In the genomic region with DNA sequence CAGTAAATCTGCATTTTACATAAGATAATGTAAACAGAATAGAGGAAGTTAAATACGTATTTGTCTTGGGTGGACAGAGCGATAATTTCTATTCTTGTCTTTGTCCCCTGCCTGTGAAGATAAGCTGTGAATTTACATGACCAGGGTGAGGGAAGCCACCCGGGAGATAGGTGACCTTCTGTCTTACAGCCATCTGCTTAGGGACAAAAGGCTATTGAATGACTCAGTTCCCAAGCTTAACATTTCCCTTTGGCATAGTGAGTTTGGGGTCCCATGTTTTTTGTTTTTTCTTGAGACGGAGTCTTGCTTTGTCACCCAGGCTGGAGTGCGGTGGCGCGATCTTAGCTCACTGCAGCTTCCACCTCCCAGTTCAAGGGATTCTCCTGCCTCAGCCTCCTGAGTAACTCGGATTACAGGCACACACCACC, we compare ENCODE assay signal across 1 cellular context.
A peak's percentile ranks its signal among the peaks of the same experiment; 100 is the strongest.
TF ChIP-seq lines count a peak whose summit lies in the region.

No MANE protein-coding gene starts in this region.

TF ChIP-seq in K562, 482 proteins besides CTCF, POLR2A, EP300 and RAD21 (continued from another document and continues in another):
- TF ChIP-seq, protein P1, sequence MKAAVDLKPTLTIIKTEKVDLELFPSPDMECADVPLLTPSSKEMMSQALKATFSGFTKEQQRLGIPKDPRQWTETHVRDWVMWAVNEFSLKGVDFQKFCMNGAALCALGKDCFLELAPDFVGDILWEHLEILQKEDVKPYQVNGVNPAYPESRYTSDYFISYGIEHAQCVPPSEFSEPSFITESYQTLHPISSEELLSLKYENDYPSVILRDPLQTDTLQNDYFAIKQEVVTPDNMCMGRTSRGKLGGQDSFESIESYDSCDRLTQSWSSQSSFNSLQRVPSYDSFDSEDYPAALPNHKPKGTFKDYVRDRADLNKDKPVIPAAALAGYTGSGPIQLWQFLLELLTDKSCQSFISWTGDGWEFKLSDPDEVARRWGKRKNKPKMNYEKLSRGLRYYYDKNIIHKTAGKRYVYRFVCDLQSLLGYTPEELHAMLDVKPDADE (conservative IDR thresholded peaks at IDR 0.05; ENCODE audit: control insufficient read depth, low read depth, low read length), result no peak
- TF ChIP-seq CHD1 (IDR thresholded peaks at IDR 0.05; ENCODE audit: low read length) (no peak), CAMTA2 (CRISPR knock-in tag; conservative IDR thresholded peaks at IDR 0.05) (no peak), EGR1 (conservative IDR thresholded peaks at IDR 0.05) (no peak), ZNF76 (CRISPR knock-in tag; IDR thresholded peaks at IDR 0.05; ENCODE audit: borderline replicate concordance) (no peak), SAFB (IDR thresholded peaks at IDR 0.05; ENCODE audit: borderline replicate concordance, low read depth, low read length) (no peak), ZFP30 (CRISPR knock-in tag; IDR thresholded peaks at IDR 0.05; ENCODE audit: borderline replicate concordance) (no peak), CBX1 (IDR thresholded peaks at IDR 0.05; ENCODE audit: low read depth) (no peak), ZNF121 (CRISPR knock-in tag; conservative IDR thresholded peaks at IDR 0.05) (no peak), ZNF717 (CRISPR knock-in tag; IDR thresholded peaks at IDR 0.05) (no peak), ZNF239 (CRISPR knock-in tag; IDR thresholded peaks at IDR 0.05) (no peak), NBN (IDR thresholded peaks at IDR 0.05; ENCODE audit: low read depth) (0 out of 2 replicates have a peak, but pooled peaks have one; percentile 13), MTA1 (IDR thresholded peaks at IDR 0.05; ENCODE audit: borderline replicate concordance) (no peak), NCOR1 (IDR thresholded peaks at IDR 0.05) (peak; percentile 96), MEF2D (tag; conservative IDR thresholded peaks at IDR 0.05; ENCODE audit: low read depth) (peak; percentile 99), SMAD4 (CRISPR knock-in tag; conservative IDR thresholded peaks at IDR 0.05) (peak; percentile 84), ZNF134 (CRISPR knock-in tag; conservative IDR thresholded peaks at IDR 0.05) (no peak), BCOR (IDR thresholded peaks at IDR 0.05) (0 out of 2 replicates have a peak, but pooled peaks have one; percentile 22), CREB1 (IDR thresholded peaks at IDR 0.05) (peak; percentile 68), CREB1 (CRISPR knock-in tag; IDR thresholded peaks at IDR 0.05) (0 out of 2 replicates have a peak, but pooled peaks have one; percentile 23), TAF15 (IDR thresholded peaks at IDR 0.05; ENCODE audit: low read depth, low read length) (no peak), ZNF766 (CRISPR knock-in tag; conservative IDR thresholded peaks at IDR 0.05) (peak; percentile 50; the same call in 1 of the 2 replicates), GTF2E2 (tag; IDR thresholded peaks at IDR 0.05) (no peak; the same call in 1 of the 2 replicates), RBFOX2 (IDR thresholded peaks at IDR 0.05; ENCODE audit: low read depth, low read length) (no peak), SMAD1 (IDR thresholded peaks at IDR 0.05; ENCODE audit: low read depth, low read length, partially characterized antibody) (no peak), CREM (IDR thresholded peaks at IDR 0.05; ENCODE audit: low read depth) (peak; percentile 93), ZBTB17 (CRISPR knock-in tag; IDR thresholded peaks at IDR 0.05) (no peak), TOE1 (IDR thresholded peaks at IDR 0.05; ENCODE audit: borderline replicate concordance) (no peak), TOE1 (CRISPR knock-in tag; IDR thresholded peaks at IDR 0.05; ENCODE audit: borderline replicate concordance, low read depth) (no peak), POLR2AphosphoS2 (IDR thresholded peaks at IDR 0.05; ENCODE audit: low read length) (no peak), BMI1 (IDR thresholded peaks at IDR 0.05; ENCODE audit: low read length) (no peak), SMC3 (conservative IDR thresholded peaks at IDR 0.05; ENCODE audit: insufficient read depth, low read depth, low read length) (no peak), LEF1 (IDR thresholded peaks at IDR 0.05) (peak; percentile 61), RHOXF2B (CRISPR knock-in tag; conservative IDR thresholded peaks at IDR 0.05) (no peak), TEAD2 (tag; IDR thresholded peaks at IDR 0.05) (no peak)
- TF ChIP-seq, protein P2, sequence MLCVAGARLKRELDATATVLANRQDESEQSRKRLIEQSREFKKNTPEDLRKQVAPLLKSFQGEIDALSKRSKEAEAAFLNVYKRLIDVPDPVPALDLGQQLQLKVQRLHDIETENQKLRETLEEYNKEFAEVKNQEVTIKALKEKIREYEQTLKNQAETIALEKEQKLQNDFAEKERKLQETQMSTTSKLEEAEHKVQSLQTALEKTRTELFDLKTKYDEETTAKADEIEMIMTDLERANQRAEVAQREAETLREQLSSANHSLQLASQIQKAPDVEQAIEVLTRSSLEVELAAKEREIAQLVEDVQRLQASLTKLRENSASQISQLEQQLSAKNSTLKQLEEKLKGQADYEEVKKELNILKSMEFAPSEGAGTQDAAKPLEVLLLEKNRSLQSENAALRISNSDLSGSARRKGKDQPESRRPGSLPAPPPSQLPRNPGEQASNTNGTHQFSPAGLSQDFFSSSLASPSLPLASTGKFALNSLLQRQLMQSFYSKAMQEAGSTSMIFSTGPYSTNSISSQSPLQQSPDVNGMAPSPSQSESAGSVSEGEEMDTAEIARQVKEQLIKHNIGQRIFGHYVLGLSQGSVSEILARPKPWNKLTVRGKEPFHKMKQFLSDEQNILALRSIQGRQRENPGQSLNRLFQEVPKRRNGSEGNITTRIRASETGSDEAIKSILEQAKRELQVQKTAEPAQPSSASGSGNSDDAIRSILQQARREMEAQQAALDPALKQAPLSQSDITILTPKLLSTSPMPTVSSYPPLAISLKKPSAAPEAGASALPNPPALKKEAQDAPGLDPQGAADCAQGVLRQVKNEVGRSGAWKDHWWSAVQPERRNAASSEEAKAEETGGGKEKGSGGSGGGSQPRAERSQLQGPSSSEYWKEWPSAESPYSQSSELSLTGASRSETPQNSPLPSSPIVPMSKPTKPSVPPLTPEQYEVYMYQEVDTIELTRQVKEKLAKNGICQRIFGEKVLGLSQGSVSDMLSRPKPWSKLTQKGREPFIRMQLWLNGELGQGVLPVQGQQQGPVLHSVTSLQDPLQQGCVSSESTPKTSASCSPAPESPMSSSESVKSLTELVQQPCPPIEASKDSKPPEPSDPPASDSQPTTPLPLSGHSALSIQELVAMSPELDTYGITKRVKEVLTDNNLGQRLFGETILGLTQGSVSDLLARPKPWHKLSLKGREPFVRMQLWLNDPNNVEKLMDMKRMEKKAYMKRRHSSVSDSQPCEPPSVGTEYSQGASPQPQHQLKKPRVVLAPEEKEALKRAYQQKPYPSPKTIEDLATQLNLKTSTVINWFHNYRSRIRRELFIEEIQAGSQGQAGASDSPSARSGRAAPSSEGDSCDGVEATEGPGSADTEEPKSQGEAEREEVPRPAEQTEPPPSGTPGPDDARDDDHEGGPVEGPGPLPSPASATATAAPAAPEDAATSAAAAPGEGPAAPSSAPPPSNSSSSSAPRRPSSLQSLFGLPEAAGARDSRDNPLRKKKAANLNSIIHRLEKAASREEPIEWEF (CRISPR knock-in tag; IDR thresholded peaks at IDR 0.05), result peak; percentile 57; the same call in 1 of the 2 replicates
- TF ChIP-seq, protein P3, sequence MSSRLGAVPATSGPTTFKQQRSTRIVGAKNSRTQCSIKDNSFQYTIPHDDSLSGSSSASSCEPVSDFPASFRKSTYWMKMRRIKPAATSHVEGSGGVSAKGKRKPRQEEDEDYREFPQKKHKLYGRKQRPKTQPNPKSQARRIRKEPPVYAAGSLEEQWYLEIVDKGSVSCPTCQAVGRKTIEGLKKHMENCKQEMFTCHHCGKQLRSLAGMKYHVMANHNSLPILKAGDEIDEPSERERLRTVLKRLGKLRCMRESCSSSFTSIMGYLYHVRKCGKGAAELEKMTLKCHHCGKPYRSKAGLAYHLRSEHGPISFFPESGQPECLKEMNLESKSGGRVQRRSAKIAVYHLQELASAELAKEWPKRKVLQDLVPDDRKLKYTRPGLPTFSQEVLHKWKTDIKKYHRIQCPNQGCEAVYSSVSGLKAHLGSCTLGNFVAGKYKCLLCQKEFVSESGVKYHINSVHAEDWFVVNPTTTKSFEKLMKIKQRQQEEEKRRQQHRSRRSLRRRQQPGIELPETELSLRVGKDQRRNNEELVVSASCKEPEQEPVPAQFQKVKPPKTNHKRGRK (tag; IDR thresholded peaks at IDR 0.05), result no peak
- TF ChIP-seq, protein P4, sequence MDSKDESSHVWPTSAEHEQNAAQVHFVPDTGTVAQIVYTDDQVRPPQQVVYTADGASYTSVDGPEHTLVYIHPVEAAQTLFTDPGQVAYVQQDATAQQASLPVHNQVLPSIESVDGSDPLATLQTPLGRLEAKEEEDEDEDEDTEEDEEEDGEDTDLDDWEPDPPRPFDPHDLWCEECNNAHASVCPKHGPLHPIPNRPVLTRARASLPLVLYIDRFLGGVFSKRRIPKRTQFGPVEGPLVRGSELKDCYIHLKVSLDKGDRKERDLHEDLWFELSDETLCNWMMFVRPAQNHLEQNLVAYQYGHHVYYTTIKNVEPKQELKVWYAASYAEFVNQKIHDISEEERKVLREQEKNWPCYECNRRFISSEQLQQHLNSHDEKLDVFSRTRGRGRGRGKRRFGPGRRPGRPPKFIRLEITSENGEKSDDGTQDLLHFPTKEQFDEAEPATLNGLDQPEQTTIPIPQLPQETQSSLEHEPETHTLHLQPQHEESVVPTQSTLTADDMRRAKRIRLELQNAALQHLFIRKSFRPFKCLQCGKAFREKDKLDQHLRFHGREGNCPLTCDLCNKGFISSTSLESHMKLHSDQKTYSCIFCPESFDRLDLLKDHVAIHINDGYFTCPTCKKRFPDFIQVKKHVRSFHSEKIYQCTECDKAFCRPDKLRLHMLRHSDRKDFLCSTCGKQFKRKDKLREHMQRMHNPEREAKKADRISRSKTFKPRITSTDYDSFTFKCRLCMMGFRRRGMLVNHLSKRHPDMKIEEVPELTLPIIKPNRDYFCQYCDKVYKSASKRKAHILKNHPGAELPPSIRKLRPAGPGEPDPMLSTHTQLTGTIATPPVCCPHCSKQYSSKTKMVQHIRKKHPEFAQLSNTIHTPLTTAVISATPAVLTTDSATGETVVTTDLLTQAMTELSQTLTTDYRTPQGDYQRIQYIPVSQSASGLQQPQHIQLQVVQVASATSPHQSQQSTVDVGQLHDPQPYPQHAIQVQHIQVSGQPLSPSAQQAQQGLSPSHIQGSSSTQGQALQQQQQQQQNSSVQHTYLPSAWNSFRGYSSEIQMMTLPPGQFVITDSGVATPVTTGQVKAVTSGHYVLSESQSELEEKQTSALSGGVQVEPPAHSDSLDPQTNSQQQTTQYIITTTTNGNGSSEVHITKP (IDR thresholded peaks at IDR 0.05; ENCODE audit: partially characterized antibody), result peak; percentile 28
- TF ChIP-seq, protein P5, sequence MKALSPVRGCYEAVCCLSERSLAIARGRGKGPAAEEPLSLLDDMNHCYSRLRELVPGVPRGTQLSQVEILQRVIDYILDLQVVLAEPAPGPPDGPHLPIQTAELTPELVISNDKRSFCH (CRISPR knock-in tag; IDR thresholded peaks at IDR 0.05), result no peak
- TF ChIP-seq, protein P5 (tag; IDR thresholded peaks at IDR 0.05), result peak; percentile 67; the same call in 1 of the 2 replicates
- TF ChIP-seq, protein P6, sequence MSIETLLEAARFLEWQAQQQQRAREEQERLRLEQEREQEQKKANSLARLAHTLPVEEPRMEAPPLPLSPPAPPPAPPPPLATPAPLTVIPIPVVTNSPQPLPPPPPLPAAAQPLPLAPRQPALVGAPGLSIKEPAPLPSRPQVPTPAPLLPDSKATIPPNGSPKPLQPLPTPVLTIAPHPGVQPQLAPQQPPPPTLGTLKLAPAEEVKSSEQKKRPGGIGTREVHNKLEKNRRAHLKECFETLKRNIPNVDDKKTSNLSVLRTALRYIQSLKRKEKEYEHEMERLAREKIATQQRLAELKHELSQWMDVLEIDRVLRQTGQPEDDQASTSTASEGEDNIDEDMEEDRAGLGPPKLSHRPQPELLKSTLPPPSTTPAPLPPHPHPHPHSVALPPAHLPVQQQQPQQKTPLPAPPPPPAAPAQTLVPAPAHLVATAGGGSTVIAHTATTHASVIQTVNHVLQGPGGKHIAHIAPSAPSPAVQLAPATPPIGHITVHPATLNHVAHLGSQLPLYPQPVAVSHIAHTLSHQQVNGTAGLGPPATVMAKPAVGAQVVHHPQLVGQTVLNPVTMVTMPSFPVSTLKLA (conservative IDR thresholded peaks at IDR 0.05), result peak in 1 of 2 experiments; percentile 55; a peak in 2 of 4 replicates
- TF ChIP-seq, protein P7, sequence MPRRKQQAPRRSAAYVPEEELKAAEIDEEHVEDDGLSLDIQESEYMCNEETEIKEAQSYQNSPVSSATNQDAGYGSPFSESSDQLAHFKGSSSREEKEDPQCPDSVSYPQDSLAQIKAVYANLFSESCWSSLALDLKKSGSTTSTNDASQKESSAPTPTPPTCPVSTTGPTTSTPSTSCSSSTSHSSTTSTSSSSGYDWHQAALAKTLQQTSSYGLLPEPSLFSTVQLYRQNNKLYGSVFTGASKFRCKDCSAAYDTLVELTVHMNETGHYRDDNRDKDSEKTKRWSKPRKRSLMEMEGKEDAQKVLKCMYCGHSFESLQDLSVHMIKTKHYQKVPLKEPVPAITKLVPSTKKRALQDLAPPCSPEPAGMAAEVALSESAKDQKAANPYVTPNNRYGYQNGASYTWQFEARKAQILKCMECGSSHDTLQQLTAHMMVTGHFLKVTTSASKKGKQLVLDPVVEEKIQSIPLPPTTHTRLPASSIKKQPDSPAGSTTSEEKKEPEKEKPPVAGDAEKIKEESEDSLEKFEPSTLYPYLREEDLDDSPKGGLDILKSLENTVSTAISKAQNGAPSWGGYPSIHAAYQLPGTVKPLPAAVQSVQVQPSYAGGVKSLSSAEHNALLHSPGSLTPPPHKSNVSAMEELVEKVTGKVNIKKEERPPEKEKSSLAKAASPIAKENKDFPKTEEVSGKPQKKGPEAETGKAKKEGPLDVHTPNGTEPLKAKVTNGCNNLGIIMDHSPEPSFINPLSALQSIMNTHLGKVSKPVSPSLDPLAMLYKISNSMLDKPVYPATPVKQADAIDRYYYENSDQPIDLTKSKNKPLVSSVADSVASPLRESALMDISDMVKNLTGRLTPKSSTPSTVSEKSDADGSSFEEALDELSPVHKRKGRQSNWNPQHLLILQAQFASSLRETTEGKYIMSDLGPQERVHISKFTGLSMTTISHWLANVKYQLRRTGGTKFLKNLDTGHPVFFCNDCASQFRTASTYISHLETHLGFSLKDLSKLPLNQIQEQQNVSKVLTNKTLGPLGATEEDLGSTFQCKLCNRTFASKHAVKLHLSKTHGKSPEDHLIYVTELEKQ (CRISPR knock-in tag; IDR thresholded peaks at IDR 0.05), result no peak
- TF ChIP-seq, protein P8, sequence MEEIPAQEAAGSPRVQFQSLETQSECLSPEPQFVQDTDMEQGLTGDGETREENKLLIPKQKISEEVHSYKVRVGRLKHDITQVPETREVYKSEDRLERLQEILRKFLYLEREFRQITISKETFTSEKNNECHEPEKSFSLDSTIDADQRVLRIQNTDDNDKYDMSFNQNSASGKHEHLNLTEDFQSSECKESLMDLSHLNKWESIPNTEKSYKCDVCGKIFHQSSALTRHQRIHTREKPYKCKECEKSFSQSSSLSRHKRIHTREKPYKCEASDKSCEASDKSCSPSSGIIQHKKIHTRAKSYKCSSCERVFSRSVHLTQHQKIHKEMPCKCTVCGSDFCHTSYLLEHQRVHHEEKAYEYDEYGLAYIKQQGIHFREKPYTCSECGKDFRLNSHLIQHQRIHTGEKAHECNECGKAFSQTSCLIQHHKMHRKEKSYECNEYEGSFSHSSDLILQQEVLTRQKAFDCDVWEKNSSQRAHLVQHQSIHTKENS (CRISPR knock-in tag; IDR thresholded peaks at IDR 0.05), result no peak
